Comparison of ENCODE assay signal across 8 cellular contexts in genomic region chr15:49225572-49226281, GRCh38. TPM values are rescaled to one million over a fixed set of nuclear protein-coding genes. Genes with fewer than 3 reads are reported as not detected.
A peak's percentile ranks its signal among the peaks of the same experiment; 100 is the strongest.
DNase-seq lines count a peak whose midpoint lies in the region; ATAC-seq, FAIRE-seq and TF ChIP-seq lines count a peak whose summit lies in the region.

No MANE protein-coding gene starts in this region.

- H3K23ac ChIP-seq in IMR-90 (ENCODE audit: low read depth, low read length) = no peak overlapping the region

- no peak overlapping the region for H2BK15ac ChIP-seq in IMR-90 (ENCODE audit: low read depth, low read length)

- no peaks in the 10 kb centered on the region for H3K27me3 Mint-ChIP-seq in astrocyte (ENCODE audit: low read depth, unreplicated experiment)

- H3K56ac ChIP-seq in IMR-90 (ENCODE audit: extremely low read depth, insufficient read depth, low read length) = no peak overlapping the region

- H3K36me3 ChIP-seq in IMR-90 (ENCODE audit: control insufficient read depth, insufficient read depth, low read length) = no peaks in the 10 kb centered on the region
- H3K36me3 ChIP-seq in astrocyte (ENCODE audit: insufficient read depth, low read length) = no peaks in the 10 kb centered on the region

- H3K27ac ChIP-seq in IMR-90 (ENCODE audit: insufficient read depth, low read length) (no peak overlapping the region), astrocyte (ENCODE audit: low read depth, low read length) (no peak overlapping the region)

- no peak overlapping the region for H4K91ac ChIP-seq in IMR-90 (ENCODE audit: insufficient read depth, low read depth, low read length)

- no CpG with 5 or more reads among the region's 3 CpGs for WGBS in IMR-90 (ENCODE audit: extremely low coverage in 2 of 2, insufficient read length in 1 of 2), 2 experiments

- no peak overlapping the region for H3K4me3 ChIP-seq in IMR-90 (ENCODE audit: insufficient read depth, low read depth, low read length)
- no peak overlapping the region for H3K4me3 ChIP-seq in astrocyte (ENCODE audit: insufficient read depth, low read depth, low read length)

- H3K9me3 ChIP-seq in IMR-90 (ENCODE audit: control insufficient read depth, insufficient read depth, low read length) (peaks cover 7% of the 10 kb centered on the region; the same call in 1 of the 2 replicates), astrocyte (ENCODE audit: insufficient read depth, low read depth, low read length) (no peaks in the 10 kb centered on the region)

- H3K79me1 ChIP-seq in IMR-90 (ENCODE audit: low read depth in 1 of 2, low read length in 2 of 2) = peaks cover 24 to 46% of the 10 kb centered on the region in 2 experiments

- no peak for FAIRE-seq in astrocyte (lab: Jason Lieb, UNC)

- ATAC-seq in IMR-90 (ENCODE audit: low read depth) = peak; percentile 83
- no peak for ATAC-seq in GM19395 (IDR thresholded peaks at IDR 0.05; ENCODE audit: unreplicated experiment)
- ATAC-seq in GM19452 (IDR thresholded peaks at IDR 0.05; ENCODE audit: unreplicated experiment) = no peak
- ATAC-seq in HG02973 (IDR thresholded peaks at IDR 0.05; ENCODE audit: unreplicated experiment) = no peak
- ATAC-seq in HG02642 (IDR thresholded peaks at IDR 0.05; ENCODE audit: poor library complexity, unreplicated experiment) = no peak

- H3K4ac ChIP-seq in IMR-90 (ENCODE audit: low read depth, low read length) = no peak overlapping the region

- H3K27me3 ChIP-seq in IMR-90 (ENCODE audit: control insufficient read depth, insufficient read depth, low read length) (no peaks in the 10 kb centered on the region), astrocyte (ENCODE audit: insufficient read depth, low read length) (no peaks in the 10 kb centered on the region)

- H2AK5ac ChIP-seq in IMR-90 (ENCODE audit: low read depth, low read length) = no peak overlapping the region

- CTCF ChIA-PET in IMR-90 (lab: Yijun Ruan, JAX) = interaction anchor here (0.8 to 1.5 kb wide), 2 partner anchors 9 to 853 kb away, joined by 3 to 5 read pairs; no protein-coding TSS in a partner anchor

- no peak overlapping the region for H2BK20ac ChIP-seq in IMR-90 (ENCODE audit: low read depth, low read length)

- H3K79me2 ChIP-seq in astrocyte (ENCODE audit: insufficient read depth, low read length) = peaks cover 42% of the 10 kb centered on the region

- H4K8ac ChIP-seq in IMR-90 (ENCODE audit: low read depth in 2 of 2, low read length in 2 of 2) = no peak overlapping the region

- in situ Hi-C loops in IMR-90 (cut with MboI; ENCODE audit: low sequenced_read_pairs) = loop anchor here (10.0 to 25.0 kb wide), 4 partner anchors 361 to 1087 kb away; partner anchors contain the start of genes DTWD1 and FAM227B

- POLR2A ChIA-PET in IMR-90 (lab: Charles Lee; ENCODE audit: unreplicated experiment) = no interaction called here

- no peak overlapping the region for H3K18ac ChIP-seq in IMR-90 (ENCODE audit: low read depth, low read length)

- TF ChIP-seq CTCF in IMR-90 (conservative IDR thresholded peaks at IDR 0.05; ENCODE audit: low read depth, low read length) = peak; percentile 37
- no peak for TF ChIP-seq CTCF in astrocyte (IDR thresholded peaks at IDR 0.05; ENCODE audit: insufficient read depth, low read depth, low read length)

- peak; percentile 74 for DNase-seq in D341Med (ENCODE audit: low spot score)
- peak; percentile 60 for DNase-seq in IMR-90
- DNase-seq in astrocyte (ENCODE audit: low read depth) = peak; percentile 20
- DNase-seq in kidney tubule cell (ENCODE audit: low spot score) = peak; percentile 49

- H4K20me1 ChIP-seq in IMR-90 (ENCODE audit: insufficient read depth, low read length) = no peaks in the 10 kb centered on the region; the same call in 1 of the 2 replicates
- peaks cover 38% of the 10 kb centered on the region for H4K20me1 ChIP-seq in astrocyte (ENCODE audit: insufficient read depth, low read length)

- no peak overlapping the region; the same call in 1 of the 2 replicates for H2BK120ac ChIP-seq in IMR-90 (ENCODE audit: low read depth, low read length)

- BruUV-seq in IMR-90 (replicated peaks; lab: Mats Ljungman, UMichigan) = no TSS peak

- H2BK5ac ChIP-seq in IMR-90 (ENCODE audit: low read depth, low read length, poor library complexity, severe bottlenecking) = no peak overlapping the region

- H3K9me1 ChIP-seq in IMR-90 (ENCODE audit: insufficient read depth, low read length) = peaks cover 3% of the 10 kb centered on the region; the same call in 1 of the 2 replicates

- H3K4me2 ChIP-seq in IMR-90 (ENCODE audit: low read depth, low read length) (no peak overlapping the region), astrocyte (ENCODE audit: low read length) (no peak overlapping the region)

- peaks cover 10% of the 10 kb centered on the region for H3K9me3 Mint-ChIP-seq in astrocyte (ENCODE audit: unreplicated experiment)

- no peak overlapping the region for H3K14ac ChIP-seq in IMR-90 (replicated peaks; ENCODE audit: low read depth, low read length)

- dilution Hi-C loops in IMR-90 (cut with HindIII; ENCODE audit: low sequenced_read_pairs, unreplicated experiment) = no loop called here

- H3K27ac Mint-ChIP-seq in astrocyte (ENCODE audit: unreplicated experiment) = no peak overlapping the region

- no peak overlapping the region for H4K5ac ChIP-seq in IMR-90 (ENCODE audit: low read depth, low read length)

- H3K4me3 Mint-ChIP-seq in astrocyte (ENCODE audit: unreplicated experiment) = no peak overlapping the region

- H3K4me1 ChIP-seq in IMR-90 (ENCODE audit: control insufficient read depth, insufficient read depth, low read length) = no peaks in the 10 kb centered on the region
- H3K4me1 ChIP-seq in astrocyte (ENCODE audit: insufficient read depth, low read length) = no peaks in the 10 kb centered on the region

- H3K36me3 Mint-ChIP-seq in astrocyte (ENCODE audit: low read depth, unreplicated experiment) = peaks cover 12% of the 10 kb centered on the region

- peak overlapping the region; percentile 71 for H2AK9ac ChIP-seq in IMR-90 (replicated peaks; ENCODE audit: low read depth, low read length, poor library complexity)

- H3K4me1 Mint-ChIP-seq in astrocyte (ENCODE audit: low read depth, unreplicated experiment) = peaks cover 3% of the 10 kb centered on the region

- H2AFZ ChIP-seq in IMR-90 (replicated peaks; ENCODE audit: low read length, poor library complexity) = peak overlapping the region; percentile 51
- no peak overlapping the region for H2AFZ ChIP-seq in astrocyte (ENCODE audit: low read depth, low read length)

- intact Hi-C loops in IMR-90 (cut with micrococcal nuclease) = loop anchor here (5.0 kb wide), 1 partner anchor 178 kb away; the partner anchor contains the start of gene SECISBP2L

- no peak overlapping the region for H3K9ac ChIP-seq in IMR-90 (ENCODE audit: low read depth, low read length)
- no peak overlapping the region for H3K9ac ChIP-seq in astrocyte (ENCODE audit: low read length)

- TF ChIP-seq POLR2A in IMR-90 (IDR thresholded peaks at IDR 0.05; ENCODE audit: low read depth, low read length) = no peak

- TF ChIP-seq RAD21 in IMR-90 (IDR thresholded peaks at IDR 0.05; ENCODE audit: low read length) = peak; percentile 43

TF ChIP-seq in IMR-90, 13 proteins besides CTCF, POLR2A, EP300 and RAD21:
- TF ChIP-seq SMC3 (IDR thresholded peaks at IDR 0.05; ENCODE audit: low read depth, low read length) (peak; percentile 12; the same call in 1 of the 2 replicates), FOS (IDR thresholded peaks at IDR 0.05; ENCODE audit: low read depth, low read length) (no peak), MXI1 (IDR thresholded peaks at IDR 0.05; ENCODE audit: borderline replicate concordance, low read depth, low read length) (no peak)

RNA-seq across cellular contexts. Expression of gene GALK2, which starts 55.7 kb away (rescaled TPM):
- total RNA-seq in IMR-90 (2012; rRNA removed) (51.4 and 63.6 TPM in 2 replicates), astrocyte (19.0 and 21.4 TPM in 2 replicates)
- polyA plus RNA-seq in IMR-90 (2012; rRNA removed) = 23.9 and 27.0 TPM in 2 replicates
- 11.3 and 15.1 TPM in 2 replicates for polyA plus RNA-seq in IMR-90 (2012; cell fraction: cytosol; rRNA removed)
- polyA plus RNA-seq in IMR-90 (2012; cell fraction: nucleus; rRNA removed; ENCODE audit: low replicate concordance) = 8.3 and 17.8 TPM in 2 replicates

Comparison
In these comparisons a context has a peak if more than half of its experiments do, and no peak if none do; other contexts are left out.
1. DNase-seq: peak in every context shown above with its lines; median percentile 74 in D341Med; 60 in IMR-90; 49 in kidney tubule cell; 20 in astrocyte.